ENCODE assay signal across 1 cellular context in the genomic region with DNA sequence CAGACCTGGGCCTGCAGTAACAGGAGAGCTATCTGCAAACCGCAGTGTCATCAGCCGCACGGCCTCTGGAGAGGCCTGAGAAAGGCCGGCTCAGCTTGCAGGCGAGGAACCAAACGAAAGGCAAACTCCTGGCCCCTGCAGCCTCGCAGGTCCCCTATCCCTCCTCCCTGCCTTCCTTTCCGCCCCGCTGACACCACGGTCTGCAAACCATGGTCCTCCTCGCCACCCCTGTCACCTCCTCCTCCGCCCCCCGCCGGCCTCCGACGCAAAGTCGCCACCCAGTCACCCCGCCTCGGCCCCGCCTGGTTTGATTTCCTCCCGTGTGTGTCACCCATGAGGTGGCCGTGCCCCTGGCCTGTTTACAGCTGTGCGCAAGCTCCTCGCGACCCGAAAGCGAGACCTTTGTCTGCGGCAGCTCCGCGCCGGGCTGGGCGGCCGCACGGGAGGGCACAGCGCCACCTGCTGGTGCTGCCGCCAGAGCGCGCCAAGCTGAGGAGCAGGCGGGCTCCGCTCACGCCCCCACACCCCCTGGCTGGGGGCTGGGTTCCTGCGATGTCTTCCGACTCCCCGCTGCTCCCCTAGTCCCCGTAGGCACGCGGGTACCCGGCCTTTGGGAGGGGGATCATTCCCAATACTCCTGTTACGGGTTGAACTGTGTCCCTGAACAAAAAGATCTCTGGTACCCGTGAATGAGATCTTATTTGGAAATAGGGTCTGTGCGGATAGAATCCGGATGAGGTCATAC.
TF ChIP-seq lines count a peak whose summit lies in the region.

No MANE protein-coding gene starts in this region.

TF ChIP-seq in HepG2, 621 proteins besides CTCF, POLR2A, EP300 and RAD21 (continued from another document):
- TF ChIP-seq AKNA (CRISPR knock-in tag; IDR thresholded peaks at IDR 0.05; ENCODE audit: borderline replicate concordance) (no peak), ZNF543 (CRISPR knock-in tag; IDR thresholded peaks at IDR 0.05) (no peak), TBL1XR1 (IDR thresholded peaks at IDR 0.05; ENCODE audit: borderline replicate concordance, low read length, partially characterized antibody) (no peak), CEBPG (CRISPR knock-in tag; IDR thresholded peaks at IDR 0.05) (no peak; the same call in 1 of the 2 replicates), GLMP (CRISPR knock-in tag; IDR thresholded peaks at IDR 0.05; ENCODE audit: borderline replicate concordance) (no peak), FOXM1 (CRISPR knock-in tag; IDR thresholded peaks at IDR 0.05) (no peak), ZIK1 (CRISPR knock-in tag; IDR thresholded peaks at IDR 0.05; ENCODE audit: borderline replicate concordance, low read depth) (no peak), MXD3 (CRISPR knock-in tag; IDR thresholded peaks at IDR 0.05) (0 out of 2 replicates have a peak, but pooled peaks have one; percentile 49), SATB2 (CRISPR knock-in tag; IDR thresholded peaks at IDR 0.05) (no peak), FLYWCH1 (CRISPR knock-in tag; IDR thresholded peaks at IDR 0.05) (no peak), MEF2D (CRISPR knock-in tag; IDR thresholded peaks at IDR 0.05) (peak; percentile 45; the same call in 1 of the 2 replicates), ZNF562 (CRISPR knock-in tag; IDR thresholded peaks at IDR 0.05; ENCODE audit: borderline replicate concordance) (no peak), ZNF225 (CRISPR knock-in tag; IDR thresholded peaks at IDR 0.05) (0 out of 2 replicates have a peak, but pooled peaks have one; percentile 14), FOXP4 (CRISPR knock-in tag; IDR thresholded peaks at IDR 0.05) (peak; percentile 80), ZNF550 (CRISPR knock-in tag; IDR thresholded peaks at IDR 0.05; ENCODE audit: borderline replicate concordance) (no peak), MAFK (conservative IDR thresholded peaks at IDR 0.05 in 1 of 2, IDR thresholded peaks at IDR 0.05 in 1 of 2; ENCODE audit: low read length in 2 of 2) (no peak), HNRNPUL1 (IDR thresholded peaks at IDR 0.05; ENCODE audit: low read depth, low read length) (no peak), JUND (CRISPR knock-in tag; IDR thresholded peaks at IDR 0.05) (no peak), ZNF256 (CRISPR knock-in tag; conservative IDR thresholded peaks at IDR 0.05) (no peak), ATAD3A (CRISPR knock-in tag; IDR thresholded peaks at IDR 0.05) (no peak), ZFP37 (CRISPR knock-in tag; IDR thresholded peaks at IDR 0.05; ENCODE audit: borderline replicate concordance) (peak; percentile 56; the same call in 1 of the 2 replicates), POLR2G (IDR thresholded peaks at IDR 0.05; ENCODE audit: low read depth, low read length) (no peak), XRCC5 (optimal IDR thresholded peaks at IDR 0.05; ENCODE audit: low read length) (peak; percentile 91), ZNF782 (CRISPR knock-in tag; IDR thresholded peaks at IDR 0.05; ENCODE audit: borderline replicate concordance) (0 out of 2 replicates have a peak, but pooled peaks have one; percentile 54), MAZ (IDR thresholded peaks at IDR 0.05; ENCODE audit: borderline replicate concordance, low read depth, low read length) (peak; percentile 83), MAZ (CRISPR knock-in tag; IDR thresholded peaks at IDR 0.05; ENCODE audit: low read depth) (peak; percentile 91)
- TF ChIP-seq, protein P1, sequence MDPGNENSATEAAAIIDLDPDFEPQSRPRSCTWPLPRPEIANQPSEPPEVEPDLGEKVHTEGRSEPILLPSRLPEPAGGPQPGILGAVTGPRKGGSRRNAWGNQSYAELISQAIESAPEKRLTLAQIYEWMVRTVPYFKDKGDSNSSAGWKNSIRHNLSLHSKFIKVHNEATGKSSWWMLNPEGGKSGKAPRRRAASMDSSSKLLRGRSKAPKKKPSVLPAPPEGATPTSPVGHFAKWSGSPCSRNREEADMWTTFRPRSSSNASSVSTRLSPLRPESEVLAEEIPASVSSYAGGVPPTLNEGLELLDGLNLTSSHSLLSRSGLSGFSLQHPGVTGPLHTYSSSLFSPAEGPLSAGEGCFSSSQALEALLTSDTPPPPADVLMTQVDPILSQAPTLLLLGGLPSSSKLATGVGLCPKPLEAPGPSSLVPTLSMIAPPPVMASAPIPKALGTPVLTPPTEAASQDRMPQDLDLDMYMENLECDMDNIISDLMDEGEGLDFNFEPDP (CRISPR knock-in tag; conservative IDR thresholded peaks at IDR 0.05): no peak
- TF ChIP-seq, protein P2, sequence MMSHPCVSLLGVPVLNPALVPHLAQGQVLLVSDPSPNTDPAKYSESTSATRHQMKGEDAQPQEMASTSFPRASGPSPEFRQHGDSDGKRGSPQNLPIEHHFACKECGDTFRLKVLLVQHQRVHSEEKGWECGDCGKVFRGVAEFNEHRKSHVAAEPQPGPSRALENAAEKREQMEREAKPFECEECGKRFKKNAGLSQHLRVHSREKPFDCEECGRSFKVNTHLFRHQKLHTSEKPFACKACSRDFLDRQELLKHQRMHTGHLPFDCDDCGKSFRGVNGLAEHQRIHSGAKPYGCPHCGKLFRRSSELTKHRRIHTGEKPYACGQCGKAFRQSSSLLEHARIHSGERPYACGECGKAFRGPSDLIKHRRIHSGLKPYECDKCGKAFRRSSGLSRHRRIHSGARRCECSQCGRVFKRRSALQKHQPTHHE (CRISPR knock-in tag; IDR thresholded peaks at IDR 0.05; ENCODE audit: borderline replicate concordance): peak; percentile 68; the same call in 1 of the 2 replicates
